Comparison of ENCODE assay signal across 26 cellular contexts in genomic region chr22:47335958-47336357, GRCh38.
DNase-seq lines count a peak whose midpoint lies in the region; ATAC-seq, FAIRE-seq and TF ChIP-seq lines count a peak whose summit lies in the region.
"Had no signal": no experiment of that assay in that cellular context is flagged by ENCODE, and none has a peak within 500 bp of the region (broad histone marks: within the 10 kb centered on the region; RNA-seq: fewer than 3 reads in every experiment).

No MANE protein-coding gene starts in this region.

- H3K4me3 Mint-ChIP-seq in MCF 10A (ENCODE audit: unreplicated experiment), result no peak overlapping the region
- no peak overlapping the region for H3K4me3 Mint-ChIP-seq in CD14-positive monocyte
- H3K4me3 Mint-ChIP-seq: CD4-positive, CD25-positive, alpha-beta regulatory T cell; CD8-positive, alpha-beta T cell had no signal

- WGBS in mammary epithelial cell (ENCODE audit: low coverage, missing lambda C conversion rate), result 77% methylated on average over 3 of the region's 3 CpGs

- H3K4me1 Mint-ChIP-seq in MCF 10A (ENCODE audit: insufficient read depth, unreplicated experiment) (peaks cover 22% of the 10 kb centered on the region), CD14-positive monocyte (no peaks in the 10 kb centered on the region)
- H3K4me1 Mint-ChIP-seq: CD4-positive, CD25-positive, alpha-beta regulatory T cell had no signal

- TF ChIP-seq CTCF in MCF 10A (IDR thresholded peaks at IDR 0.05; ENCODE audit: unreplicated experiment) (no peak), mammary epithelial cell (conservative IDR thresholded peaks at IDR 0.05 in 1 of 2, IDR thresholded peaks at IDR 0.05 in 1 of 2; ENCODE audit: extremely low read depth in 1 of 2, insufficient read depth in 1 of 2, low read depth in 1 of 2, low read length in 2 of 2) (no peak), CD14-positive monocyte (IDR thresholded peaks at IDR 0.05) (peak; percentile 13), GM13976 (IDR thresholded peaks at IDR 0.05; ENCODE audit: borderline replicate concordance, control extremely low read depth, extremely low read depth, insufficient read depth, missing control alignments) (no peak)

- BruUV-seq in MCF 10A (replicated peaks; lab: Mats Ljungman, UMichigan), result no TSS peak
- no TSS peak for BruUV-seq in mammary epithelial cell (replicated peaks; lab: Mats Ljungman, UMichigan)

- H3K27me3 ChIP-seq in mammary epithelial cell (ENCODE audit: insufficient read depth, low read length), result no peaks in the 10 kb centered on the region
- no peaks in the 10 kb centered on the region for H3K27me3 ChIP-seq in SJSA1 (replicated peaks)

- no peaks in the 10 kb centered on the region for H3K4me1 ChIP-seq in mammary epithelial cell (ENCODE audit: insufficient read depth, low read length)
- H3K4me1 ChIP-seq in SJSA1 (replicated peaks), result peaks cover 27% of the 10 kb centered on the region
- H3K4me1 ChIP-seq: Caco-2 had no signal

- no peaks in the 10 kb centered on the region for H3K27me3 Mint-ChIP-seq in MCF 10A (ENCODE audit: insufficient read depth, unreplicated experiment)
- H3K27me3 Mint-ChIP-seq in CD14-positive monocyte (ENCODE audit: low read depth in 3 of 3), result peaks cover 0 to 6% (median 3%) of the 10 kb centered on the region in 3 donors

- dilution Hi-C loops in mammary epithelial cell (cut with HindIII; ENCODE audit: low sequenced_read_pairs), result no loop called here

- H4K20me1 ChIP-seq in mammary epithelial cell (ENCODE audit: insufficient read depth, low read length), result no peaks in the 10 kb centered on the region

- no peaks in the 10 kb centered on the region for H3K79me2 ChIP-seq in mammary epithelial cell (ENCODE audit: insufficient read depth, low read length)

- CTCF ChIA-PET in MCF 10A (lab: Yijun Ruan, JAX) (interaction anchor here (0.5 kb wide), 1 partner anchor 1186 kb away, joined by 3 read pairs; no protein-coding TSS in a partner anchor), mammary epithelial cell (lab: Charles Lee; ENCODE audit: low non-redundant PET) (no interaction called here)

- H3K27ac Mint-ChIP-seq in MCF 10A (ENCODE audit: low read depth, unreplicated experiment), result peak overlapping the region; percentile 32
- H3K27ac Mint-ChIP-seq in CD14-positive monocyte, result no peak overlapping the region
- H3K27ac Mint-ChIP-seq: CD4-positive, CD25-positive, alpha-beta regulatory T cell; CD8-positive, alpha-beta T cell had no signal

- no peak overlapping the region for H3K4me2 ChIP-seq in mammary epithelial cell (ENCODE audit: insufficient read depth, low read depth, low read length)

- H2AFZ ChIP-seq in mammary epithelial cell (ENCODE audit: low read depth, low read length), result no peak overlapping the region
- H2AFZ ChIP-seq: GM23248 had no signal

- H3K9me3 Mint-ChIP-seq in MCF 10A (ENCODE audit: unreplicated experiment) (peaks cover 11% of the 10 kb centered on the region), CD14-positive monocyte (peaks cover 0 to 19% (median 8%) of the 10 kb centered on the region in 7 donors)

- FAIRE-seq in urothelium cell line (lab: Jason Lieb, UNC), result peak; percentile 48
- FAIRE-seq: A549, D721Med, GM12878, GM18507, H1 had no signal

- ATAC-seq in GM21723 (IDR thresholded peaks at IDR 0.05; ENCODE audit: unreplicated experiment), result no peak
- ATAC-seq: CD8-positive, alpha-beta T cell; GM12878 had no signal

- no peaks in the 10 kb centered on the region for H3K36me3 Mint-ChIP-seq in MCF 10A (ENCODE audit: insufficient read depth, unreplicated experiment)
- no peaks in the 10 kb centered on the region for H3K36me3 Mint-ChIP-seq in CD14-positive monocyte
- H3K36me3 Mint-ChIP-seq: CD4-positive, CD25-positive, alpha-beta regulatory T cell; CD8-positive, alpha-beta T cell had no signal

- H3K9me3 ChIP-seq in mammary epithelial cell (replicated peaks; ENCODE audit: insufficient read depth, low read length), result peaks cover 36% of the 10 kb centered on the region
- 0 out of 2 replicates have a peak, but pooled peaks cover 3% of the 10 kb centered on the region for H3K9me3 ChIP-seq in SJSA1 (replicated peaks)
- H3K9me3 ChIP-seq: Caco-2 had no signal

- H3K9ac ChIP-seq in mammary epithelial cell (ENCODE audit: insufficient read depth, low read length), result no peak overlapping the region
- H3K9ac ChIP-seq: GM23248 had no signal

- H3K36me3 ChIP-seq in mammary epithelial cell (ENCODE audit: insufficient read depth, low read length), result no peaks in the 10 kb centered on the region
- no peaks in the 10 kb centered on the region for H3K36me3 ChIP-seq in SJSA1

- H3K4me3 ChIP-seq in mammary epithelial cell (replicated peaks in 1 of 3; ENCODE audit: insufficient read depth in 1 of 3, low read depth in 2 of 3, low read length in 3 of 3) (no peak overlapping the region), SJSA1 (no peak overlapping the region)
- H3K4me3 ChIP-seq: A549, GM12878, GM23248 had no signal

- H3K27ac ChIP-seq in mammary epithelial cell (ENCODE audit: insufficient read depth, low read depth, low read length) (no peak overlapping the region), SJSA1 (peak overlapping the region; percentile 94)
- H3K27ac ChIP-seq: GM23248 had no signal

- in situ Hi-C loops in mammary epithelial cell (cut with MboI; ENCODE audit: low sequenced_read_pairs in 2 of 2) (no loop called here), GM13976 (cut with MboI; ENCODE audit: low sequenced_read_pairs, unreplicated experiment) (no loop called here)

- intact Hi-C loops in MCF 10A (cut with micrococcal nuclease), result no loop called here
- intact Hi-C loops in mammary epithelial cell (cut with micrococcal nuclease), result no loop called here
- intact Hi-C loops in CD14-positive monocyte (cut with micrococcal nuclease), result no loop called here

- DNase-seq in MCF 10A (ENCODE audit: unreplicated experiment) (no peak), mammary epithelial cell (no peak), CD14-positive monocyte (ENCODE audit: low spot score) (no peak), SJSA1 (ENCODE audit: low read depth in 1 of 2, low spot score in 2 of 2) (no peak), urothelium cell line (ENCODE audit: low spot score) (no peak), GM13976 (ENCODE audit: low spot score) (no peak)
- DNase-seq: 8988T; ACHN; AML-193; C1 segment of cervical spinal cord; Caco-2; CD4-positive, CD25-positive, alpha-beta regulatory T cell; CD8-positive, alpha-beta T cell; DMS 273 treated with DMSO at 0.1 percent for 48 hours; DMS79; EL; GDM1; GM23248; H7; HCEC 1CT had no signal

- POLR2A ChIA-PET in MCF 10A (lab: Yijun Ruan, JAX), result no interaction called here
